8 cellular contexts compared by ENCODE assay signal in the genomic region with DNA sequence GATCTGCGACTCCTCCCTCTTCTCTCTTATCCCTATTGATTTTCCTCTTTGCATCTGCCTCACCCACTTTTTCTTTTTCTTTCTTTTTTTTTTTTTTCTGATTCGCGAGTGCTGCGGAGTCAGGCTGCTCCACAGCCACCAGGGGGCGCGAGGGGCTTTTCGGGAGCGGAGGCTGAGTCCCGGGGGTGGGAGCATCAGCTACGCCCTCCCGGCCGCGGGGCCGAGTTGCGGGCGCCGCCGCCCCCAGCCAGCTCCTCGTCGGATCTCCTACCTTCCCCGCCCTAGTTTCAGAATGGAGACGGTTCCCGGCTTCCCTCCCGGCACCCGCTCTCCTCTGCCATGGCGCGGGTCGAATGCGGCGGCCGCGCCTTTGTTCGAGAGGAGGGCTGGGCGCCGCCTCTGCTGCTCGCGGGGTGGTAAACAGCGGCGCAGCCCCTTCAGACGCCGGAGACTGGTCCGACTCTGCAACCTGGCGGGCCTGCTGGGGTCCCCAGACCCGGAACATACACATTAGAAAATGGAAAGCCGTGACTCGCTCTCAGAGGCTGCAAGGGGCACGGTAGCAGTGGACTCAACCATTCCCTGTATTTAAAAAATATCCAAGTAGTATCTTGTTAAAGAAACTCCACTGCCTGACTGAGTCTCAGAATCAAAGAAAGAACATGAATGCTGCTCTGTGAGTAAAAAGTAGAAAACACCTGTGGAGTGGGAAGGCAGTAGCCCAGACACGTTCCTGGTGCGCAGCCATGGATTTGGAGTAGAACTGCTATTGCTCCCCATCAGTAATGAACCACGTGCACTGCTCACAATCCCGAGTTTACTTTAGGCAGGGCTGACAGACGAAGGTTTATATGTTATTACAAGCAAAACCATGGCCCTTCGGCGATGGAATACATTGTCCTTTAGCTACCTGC.
A peak's percentile ranks its signal among the peaks of the same experiment; 100 is the strongest.
DNase-seq lines count a peak whose midpoint lies in the region; ATAC-seq and TF ChIP-seq lines count a peak whose summit lies in the region.

No MANE protein-coding gene starts in this region.

- H3K4me3 ChIP-seq in retinal pigment epithelial cell (ENCODE audit: low read length) = peak overlapping the region; percentile 72

- peak; percentile 76 for TF ChIP-seq CTCF in GM13976 (IDR thresholded peaks at IDR 0.05; ENCODE audit: borderline replicate concordance, control extremely low read depth, extremely low read depth, insufficient read depth, missing control alignments)
- peak; percentile 87 for TF ChIP-seq CTCF in retinal pigment epithelial cell (conservative IDR thresholded peaks at IDR 0.05; ENCODE audit: low read depth, low read length)

- peak; percentile 84 for ATAC-seq in HG02852 (IDR thresholded peaks at IDR 0.05; ENCODE audit: unreplicated experiment)

- in situ Hi-C loops in GM13976 (cut with MboI; ENCODE audit: low sequenced_read_pairs, unreplicated experiment) = no loop called here

- DNase-seq in GM13976 (ENCODE audit: low spot score) (peak; percentile 88), NCI-H1436 (lab: John Stamatoyannopoulos, UW) (peak; percentile 94), T-helper 22 cell (ENCODE audit: low read depth) (peak; percentile 24), astrocyte of the hippocampus (ENCODE audit: low read depth, low spot score) (peak; percentile 97), hypothalamus (lab: John Stamatoyannopoulos, UW) (peak in 50 of 51 donors; percentile 15 to 87 (median 66)), retinal pigment epithelial cell (ENCODE audit: low read depth) (no peak), RKO (ENCODE audit: low spot score) (no peak)

Comparison
In these comparisons a context has a peak if more than half of its experiments do, and no peak if none do; other contexts are left out.
1. DNase-seq: peak in GM13976 (single experiment), NCI-H1436 (single experiment), T-helper 22 cell (single experiment), astrocyte of the hippocampus (single experiment) and hypothalamus (50 of 51); none in retinal pigment epithelial cell (single experiment) and RKO (single experiment).